1 cellular context compared by ENCODE assay signal in the genomic region with DNA sequence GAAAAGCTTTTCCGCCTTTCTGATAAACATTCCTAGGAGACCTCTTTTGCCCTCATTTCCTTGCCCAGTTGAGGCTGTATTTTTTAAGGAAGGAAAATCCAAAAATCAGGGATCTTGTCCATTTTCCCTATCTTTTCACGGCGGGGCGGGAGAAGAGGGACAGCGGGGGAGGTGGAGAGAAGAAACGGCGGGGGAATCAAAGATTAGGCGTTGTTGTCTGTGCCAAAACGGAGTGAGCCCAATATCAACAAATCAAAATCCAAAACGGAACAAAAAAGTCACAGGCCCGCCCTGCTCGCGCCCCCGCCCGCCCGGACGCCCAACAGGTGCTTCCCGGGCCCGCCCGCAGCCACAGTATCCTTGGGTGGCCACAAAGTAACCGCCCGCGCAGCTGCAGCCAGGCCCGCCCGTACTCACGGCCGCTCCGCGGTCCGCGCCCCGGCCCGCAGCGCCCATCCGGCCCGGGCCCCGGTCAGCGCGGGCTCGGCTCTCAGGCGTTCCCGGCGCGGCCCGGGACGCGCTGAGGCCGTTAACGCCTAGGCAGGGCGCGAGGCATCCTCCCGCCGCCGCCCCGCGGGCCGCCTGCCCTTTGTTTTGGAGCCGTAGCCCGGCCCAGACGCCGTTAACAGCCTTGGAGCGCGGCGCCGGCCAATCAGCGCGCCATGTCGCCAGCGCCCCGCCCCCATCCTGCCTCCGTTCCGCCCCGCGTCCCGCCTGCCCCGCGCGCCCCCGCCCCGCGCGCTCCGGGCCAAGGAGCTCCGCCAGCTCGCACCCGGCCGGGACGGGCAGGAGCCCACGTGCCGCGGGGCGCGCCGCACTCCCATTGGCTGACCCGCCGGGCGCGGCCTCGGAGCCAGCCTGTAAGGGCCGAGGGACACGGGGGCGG.
TF ChIP-seq lines count a peak whose summit lies in the region.

A gene with protein sequence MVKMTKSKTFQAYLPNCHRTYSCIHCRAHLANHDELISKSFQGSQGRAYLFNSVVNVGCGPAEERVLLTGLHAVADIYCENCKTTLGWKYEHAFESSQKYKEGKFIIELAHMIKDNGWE (minus strand): TSS at position 597 of the 886 bp plus-strand sequence. CDS start 25,050 bp downstream, outside the sequence.

TF ChIP-seq in HepG2, 621 proteins besides CTCF, POLR2A, EP300 and RAD21 (continued from another document and continues in another):
- TF ChIP-seq, protein P1, sequence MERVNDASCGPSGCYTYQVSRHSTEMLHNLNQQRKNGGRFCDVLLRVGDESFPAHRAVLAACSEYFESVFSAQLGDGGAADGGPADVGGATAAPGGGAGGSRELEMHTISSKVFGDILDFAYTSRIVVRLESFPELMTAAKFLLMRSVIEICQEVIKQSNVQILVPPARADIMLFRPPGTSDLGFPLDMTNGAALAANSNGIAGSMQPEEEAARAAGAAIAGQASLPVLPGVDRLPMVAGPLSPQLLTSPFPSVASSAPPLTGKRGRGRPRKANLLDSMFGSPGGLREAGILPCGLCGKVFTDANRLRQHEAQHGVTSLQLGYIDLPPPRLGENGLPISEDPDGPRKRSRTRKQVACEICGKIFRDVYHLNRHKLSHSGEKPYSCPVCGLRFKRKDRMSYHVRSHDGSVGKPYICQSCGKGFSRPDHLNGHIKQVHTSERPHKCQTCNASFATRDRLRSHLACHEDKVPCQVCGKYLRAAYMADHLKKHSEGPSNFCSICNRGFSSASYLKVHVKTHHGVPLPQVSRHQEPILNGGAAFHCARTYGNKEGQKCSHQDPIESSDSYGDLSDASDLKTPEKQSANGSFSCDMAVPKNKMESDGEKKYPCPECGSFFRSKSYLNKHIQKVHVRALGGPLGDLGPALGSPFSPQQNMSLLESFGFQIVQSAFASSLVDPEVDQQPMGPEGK (CRISPR knock-in tag; IDR thresholded peaks at IDR 0.05): no peak
- no peak for TF ChIP-seq REXO4 (CRISPR knock-in tag; IDR thresholded peaks at IDR 0.05; ENCODE audit: borderline replicate concordance)
- 0 out of 2 replicates have a peak, but pooled peaks have one; percentile 37 for TF ChIP-seq ZFAT (CRISPR knock-in tag; conservative IDR thresholded peaks at IDR 0.05)
- 0 out of 2 replicates have a peak, but pooled peaks have one; percentile 74 for TF ChIP-seq KLF15 (CRISPR knock-in tag; IDR thresholded peaks at IDR 0.05; ENCODE audit: borderline replicate concordance)
- TF ChIP-seq NFE2 (CRISPR knock-in tag; IDR thresholded peaks at IDR 0.05): no peak
- TF ChIP-seq GABPB1 (CRISPR knock-in tag; IDR thresholded peaks at IDR 0.05): peak; percentile 48; the same call in 1 of the 2 replicates
- TF ChIP-seq ZNF746 (CRISPR knock-in tag; IDR thresholded peaks at IDR 0.05): peak; percentile 27; the same call in 1 of the 2 replicates
- no peak for TF ChIP-seq TCF7 (IDR thresholded peaks at IDR 0.05; ENCODE audit: low read depth)
- TF ChIP-seq, protein P2, sequence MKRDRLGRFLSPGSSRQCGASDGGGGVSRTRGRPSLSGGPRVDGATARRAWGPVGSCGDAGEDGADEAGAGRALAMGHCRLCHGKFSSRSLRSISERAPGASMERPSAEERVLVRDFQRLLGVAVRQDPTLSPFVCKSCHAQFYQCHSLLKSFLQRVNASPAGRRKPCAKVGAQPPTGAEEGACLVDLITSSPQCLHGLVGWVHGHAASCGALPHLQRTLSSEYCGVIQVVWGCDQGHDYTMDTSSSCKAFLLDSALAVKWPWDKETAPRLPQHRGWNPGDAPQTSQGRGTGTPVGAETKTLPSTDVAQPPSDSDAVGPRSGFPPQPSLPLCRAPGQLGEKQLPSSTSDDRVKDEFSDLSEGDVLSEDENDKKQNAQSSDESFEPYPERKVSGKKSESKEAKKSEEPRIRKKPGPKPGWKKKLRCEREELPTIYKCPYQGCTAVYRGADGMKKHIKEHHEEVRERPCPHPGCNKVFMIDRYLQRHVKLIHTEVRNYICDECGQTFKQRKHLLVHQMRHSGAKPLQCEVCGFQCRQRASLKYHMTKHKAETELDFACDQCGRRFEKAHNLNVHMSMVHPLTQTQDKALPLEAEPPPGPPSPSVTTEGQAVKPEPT (CRISPR knock-in tag; IDR thresholded peaks at IDR 0.05; ENCODE audit: low read depth): peak; percentile 48; the same call in 1 of the 2 replicates
- no peak for TF ChIP-seq PRPF4 (IDR thresholded peaks at IDR 0.05; ENCODE audit: low read depth, low read length, poor library complexity, severe bottlenecking)
- TF ChIP-seq BORCS8-MEF2B (CRISPR knock-in tag; IDR thresholded peaks at IDR 0.05): peak; percentile 64
- peak; percentile 70 for TF ChIP-seq SP2 (CRISPR knock-in tag; IDR thresholded peaks at IDR 0.05)
- TF ChIP-seq, protein P3, sequence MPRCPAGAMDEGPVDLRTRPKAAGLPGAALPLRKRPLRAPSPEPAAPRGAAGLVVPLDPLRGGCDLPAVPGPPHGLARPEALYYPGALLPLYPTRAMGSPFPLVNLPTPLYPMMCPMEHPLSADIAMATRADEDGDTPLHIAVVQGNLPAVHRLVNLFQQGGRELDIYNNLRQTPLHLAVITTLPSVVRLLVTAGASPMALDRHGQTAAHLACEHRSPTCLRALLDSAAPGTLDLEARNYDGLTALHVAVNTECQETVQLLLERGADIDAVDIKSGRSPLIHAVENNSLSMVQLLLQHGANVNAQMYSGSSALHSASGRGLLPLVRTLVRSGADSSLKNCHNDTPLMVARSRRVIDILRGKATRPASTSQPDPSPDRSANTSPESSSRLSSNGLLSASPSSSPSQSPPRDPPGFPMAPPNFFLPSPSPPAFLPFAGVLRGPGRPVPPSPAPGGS (CRISPR knock-in tag; IDR thresholded peaks at IDR 0.05): peak; percentile 55; the same call in 1 of the 2 replicates
- no peak for TF ChIP-seq FOXP1 (IDR thresholded peaks at IDR 0.05)
- TF ChIP-seq FOXP1 (CRISPR knock-in tag; IDR thresholded peaks at IDR 0.05): no peak
- TF ChIP-seq MIXL1 (CRISPR knock-in tag; IDR thresholded peaks at IDR 0.05): 0 out of 2 replicates have a peak, but pooled peaks have one; percentile 36
- no peak for TF ChIP-seq RBM22 (optimal IDR thresholded peaks at IDR 0.05; ENCODE audit: low read length)
- TF ChIP-seq, protein P4, sequence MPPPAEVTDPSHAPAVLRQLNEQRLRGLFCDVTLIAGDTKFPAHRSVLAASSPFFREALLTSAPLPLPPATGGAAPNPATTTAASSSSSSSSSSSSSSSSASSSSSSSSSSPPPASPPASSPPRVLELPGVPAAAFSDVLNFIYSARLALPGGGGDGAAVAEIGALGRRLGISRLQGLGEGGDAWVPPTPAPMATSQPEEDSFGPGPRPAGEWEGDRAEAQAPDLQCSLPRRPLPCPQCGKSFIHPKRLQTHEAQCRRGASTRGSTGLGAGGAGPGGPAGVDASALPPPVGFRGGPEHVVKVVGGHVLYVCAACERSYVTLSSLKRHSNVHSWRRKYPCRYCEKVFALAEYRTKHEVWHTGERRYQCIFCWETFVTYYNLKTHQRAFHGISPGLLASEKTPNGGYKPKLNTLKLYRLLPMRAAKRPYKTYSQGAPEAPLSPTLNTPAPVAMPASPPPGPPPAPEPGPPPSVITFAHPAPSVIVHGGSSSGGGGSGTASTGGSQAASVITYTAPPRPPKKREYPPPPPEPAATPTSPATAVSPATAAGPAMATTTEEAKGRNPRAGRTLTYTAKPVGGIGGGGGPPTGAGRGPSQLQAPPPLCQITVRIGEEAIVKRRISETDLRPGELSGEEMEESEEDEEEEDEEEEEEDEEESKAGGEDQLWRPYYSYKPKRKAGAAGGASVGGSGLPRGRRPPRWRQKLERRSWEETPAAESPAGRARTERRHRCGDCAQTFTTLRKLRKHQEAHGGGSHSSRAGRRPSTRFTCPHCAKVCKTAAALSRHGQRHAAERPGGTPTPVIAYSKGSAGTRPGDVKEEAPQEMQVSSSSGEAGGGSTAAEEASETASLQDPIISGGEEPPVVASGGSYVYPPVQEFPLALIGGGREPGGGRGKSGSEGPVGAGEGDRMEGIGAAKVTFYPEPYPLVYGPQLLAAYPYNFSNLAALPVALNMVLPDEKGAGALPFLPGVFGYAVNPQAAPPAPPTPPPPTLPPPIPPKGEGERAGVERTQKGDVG (CRISPR knock-in tag; IDR thresholded peaks at IDR 0.05; ENCODE audit: borderline replicate concordance): no peak
- TF ChIP-seq ZNF446 (CRISPR knock-in tag; IDR thresholded peaks at IDR 0.05): peak; percentile 67; the same call in 1 of the 2 replicates
- TF ChIP-seq ZNF766 (CRISPR knock-in tag; IDR thresholded peaks at IDR 0.05; ENCODE audit: borderline replicate concordance): peak; percentile 74; the same call in 1 of the 2 replicates
- TF ChIP-seq, protein P5, sequence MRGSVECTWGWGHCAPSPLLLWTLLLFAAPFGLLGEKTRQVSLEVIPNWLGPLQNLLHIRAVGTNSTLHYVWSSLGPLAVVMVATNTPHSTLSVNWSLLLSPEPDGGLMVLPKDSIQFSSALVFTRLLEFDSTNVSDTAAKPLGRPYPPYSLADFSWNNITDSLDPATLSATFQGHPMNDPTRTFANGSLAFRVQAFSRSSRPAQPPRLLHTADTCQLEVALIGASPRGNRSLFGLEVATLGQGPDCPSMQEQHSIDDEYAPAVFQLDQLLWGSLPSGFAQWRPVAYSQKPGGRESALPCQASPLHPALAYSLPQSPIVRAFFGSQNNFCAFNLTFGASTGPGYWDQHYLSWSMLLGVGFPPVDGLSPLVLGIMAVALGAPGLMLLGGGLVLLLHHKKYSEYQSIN (CRISPR knock-in tag; IDR thresholded peaks at IDR 0.05; ENCODE audit: borderline replicate concordance): no peak
- TF ChIP-seq ZNF329 (CRISPR knock-in tag; IDR thresholded peaks at IDR 0.05; ENCODE audit: low read depth): peak; percentile 85
- peak; percentile 95 for TF ChIP-seq CCDC6 (CRISPR knock-in tag; IDR thresholded peaks at IDR 0.05)
- no peak for TF ChIP-seq SNAI1 (CRISPR knock-in tag; IDR thresholded peaks at IDR 0.05; ENCODE audit: borderline replicate concordance)
- 0 out of 2 replicates have a peak, but pooled peaks have one; percentile 33 for TF ChIP-seq NR2C2 (CRISPR knock-in tag; IDR thresholded peaks at IDR 0.05; ENCODE audit: borderline replicate concordance)
- no peak for TF ChIP-seq YY1 (IDR thresholded peaks at IDR 0.05; ENCODE audit: insufficient read depth, insufficient replicate concordance, low read depth, low read length)
- TF ChIP-seq GABPA (IDR thresholded peaks at IDR 0.05; ENCODE audit: low read depth, low read length): no peak
- TF ChIP-seq GABPA (CRISPR knock-in tag; IDR thresholded peaks at IDR 0.05; ENCODE audit: low read depth): no peak
- TF ChIP-seq, protein P6, sequence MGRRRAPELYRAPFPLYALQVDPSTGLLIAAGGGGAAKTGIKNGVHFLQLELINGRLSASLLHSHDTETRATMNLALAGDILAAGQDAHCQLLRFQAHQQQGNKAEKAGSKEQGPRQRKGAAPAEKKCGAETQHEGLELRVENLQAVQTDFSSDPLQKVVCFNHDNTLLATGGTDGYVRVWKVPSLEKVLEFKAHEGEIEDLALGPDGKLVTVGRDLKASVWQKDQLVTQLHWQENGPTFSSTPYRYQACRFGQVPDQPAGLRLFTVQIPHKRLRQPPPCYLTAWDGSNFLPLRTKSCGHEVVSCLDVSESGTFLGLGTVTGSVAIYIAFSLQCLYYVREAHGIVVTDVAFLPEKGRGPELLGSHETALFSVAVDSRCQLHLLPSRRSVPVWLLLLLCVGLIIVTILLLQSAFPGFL (CRISPR knock-in tag; IDR thresholded peaks at IDR 0.05): peak; percentile 85; the same call in 1 of the 2 replicates
- no peak for TF ChIP-seq ADNP (CRISPR knock-in tag; IDR thresholded peaks at IDR 0.05)
- no peak for TF ChIP-seq MLLT10 (CRISPR knock-in tag; IDR thresholded peaks at IDR 0.05)
- TF ChIP-seq SOX6 (IDR thresholded peaks at IDR 0.05): no peak
- no peak for TF ChIP-seq SOX6 (CRISPR knock-in tag; IDR thresholded peaks at IDR 0.05)
- TF ChIP-seq NRL (CRISPR knock-in tag; IDR thresholded peaks at IDR 0.05; ENCODE audit: borderline replicate concordance): no peak
- peak; percentile 96 for TF ChIP-seq ARNT2 (CRISPR knock-in tag; IDR thresholded peaks at IDR 0.05; ENCODE audit: low read depth)
- 0 out of 2 replicates have a peak, but pooled peaks have one; percentile 35 for TF ChIP-seq NKX3-1 (CRISPR knock-in tag; IDR thresholded peaks at IDR 0.05)
- TF ChIP-seq ZBTB8A (CRISPR knock-in tag; IDR thresholded peaks at IDR 0.05; ENCODE audit: borderline replicate concordance, low read depth): no peak
- TF ChIP-seq, protein P7, sequence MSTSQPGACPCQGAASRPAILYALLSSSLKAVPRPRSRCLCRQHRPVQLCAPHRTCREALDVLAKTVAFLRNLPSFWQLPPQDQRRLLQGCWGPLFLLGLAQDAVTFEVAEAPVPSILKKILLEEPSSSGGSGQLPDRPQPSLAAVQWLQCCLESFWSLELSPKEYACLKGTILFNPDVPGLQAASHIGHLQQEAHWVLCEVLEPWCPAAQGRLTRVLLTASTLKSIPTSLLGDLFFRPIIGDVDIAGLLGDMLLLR (CRISPR knock-in tag; IDR thresholded peaks at IDR 0.05): peak; percentile 75; the same call in 1 of the 2 replicates
- TF ChIP-seq, protein P8, sequence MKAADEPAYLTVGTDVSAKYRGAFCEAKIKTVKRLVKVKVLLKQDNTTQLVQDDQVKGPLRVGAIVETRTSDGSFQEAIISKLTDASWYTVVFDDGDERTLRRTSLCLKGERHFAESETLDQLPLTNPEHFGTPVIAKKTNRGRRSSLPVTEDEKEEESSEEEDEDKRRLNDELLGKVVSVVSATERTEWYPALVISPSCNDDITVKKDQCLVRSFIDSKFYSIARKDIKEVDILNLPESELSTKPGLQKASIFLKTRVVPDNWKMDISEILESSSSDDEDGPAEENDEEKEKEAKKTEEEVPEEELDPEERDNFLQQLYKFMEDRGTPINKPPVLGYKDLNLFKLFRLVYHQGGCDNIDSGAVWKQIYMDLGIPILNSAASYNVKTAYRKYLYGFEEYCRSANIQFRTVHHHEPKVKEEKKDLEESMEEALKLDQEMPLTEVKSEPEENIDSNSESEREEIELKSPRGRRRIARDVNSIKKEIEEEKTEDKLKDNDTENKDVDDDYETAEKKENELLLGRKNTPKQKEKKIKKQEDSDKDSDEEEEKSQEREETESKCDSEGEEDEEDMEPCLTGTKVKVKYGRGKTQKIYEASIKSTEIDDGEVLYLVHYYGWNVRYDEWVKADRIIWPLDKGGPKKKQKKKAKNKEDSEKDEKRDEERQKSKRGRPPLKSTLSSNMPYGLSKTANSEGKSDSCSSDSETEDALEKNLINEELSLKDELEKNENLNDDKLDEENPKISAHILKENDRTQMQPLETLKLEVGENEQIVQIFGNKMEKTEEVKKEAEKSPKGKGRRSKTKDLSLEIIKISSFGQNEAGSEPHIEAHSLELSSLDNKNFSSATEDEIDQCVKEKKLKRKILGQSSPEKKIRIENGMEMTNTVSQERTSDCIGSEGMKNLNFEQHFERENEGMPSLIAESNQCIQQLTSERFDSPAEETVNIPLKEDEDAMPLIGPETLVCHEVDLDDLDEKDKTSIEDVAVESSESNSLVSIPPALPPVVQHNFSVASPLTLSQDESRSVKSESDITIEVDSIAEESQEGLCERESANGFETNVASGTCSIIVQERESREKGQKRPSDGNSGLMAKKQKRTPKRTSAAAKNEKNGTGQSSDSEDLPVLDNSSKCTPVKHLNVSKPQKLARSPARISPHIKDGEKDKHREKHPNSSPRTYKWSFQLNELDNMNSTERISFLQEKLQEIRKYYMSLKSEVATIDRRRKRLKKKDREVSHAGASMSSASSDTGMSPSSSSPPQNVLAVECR (CRISPR knock-in tag; IDR thresholded peaks at IDR 0.05; ENCODE audit: borderline replicate concordance): peak; percentile 33; the same call in 1 of the 2 replicates
- TF ChIP-seq, protein P9, sequence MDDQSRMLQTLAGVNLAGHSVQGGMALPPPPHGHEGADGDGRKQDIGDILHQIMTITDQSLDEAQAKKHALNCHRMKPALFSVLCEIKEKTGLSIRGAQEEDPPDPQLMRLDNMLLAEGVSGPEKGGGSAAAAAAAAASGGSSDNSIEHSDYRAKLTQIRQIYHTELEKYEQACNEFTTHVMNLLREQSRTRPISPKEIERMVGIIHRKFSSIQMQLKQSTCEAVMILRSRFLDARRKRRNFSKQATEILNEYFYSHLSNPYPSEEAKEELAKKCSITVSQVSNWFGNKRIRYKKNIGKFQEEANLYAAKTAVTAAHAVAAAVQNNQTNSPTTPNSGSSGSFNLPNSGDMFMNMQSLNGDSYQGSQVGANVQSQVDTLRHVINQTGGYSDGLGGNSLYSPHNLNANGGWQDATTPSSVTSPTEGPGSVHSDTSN (CRISPR knock-in tag; IDR thresholded peaks at IDR 0.05; ENCODE audit: borderline replicate concordance): no peak
